In the genomic region with DNA sequence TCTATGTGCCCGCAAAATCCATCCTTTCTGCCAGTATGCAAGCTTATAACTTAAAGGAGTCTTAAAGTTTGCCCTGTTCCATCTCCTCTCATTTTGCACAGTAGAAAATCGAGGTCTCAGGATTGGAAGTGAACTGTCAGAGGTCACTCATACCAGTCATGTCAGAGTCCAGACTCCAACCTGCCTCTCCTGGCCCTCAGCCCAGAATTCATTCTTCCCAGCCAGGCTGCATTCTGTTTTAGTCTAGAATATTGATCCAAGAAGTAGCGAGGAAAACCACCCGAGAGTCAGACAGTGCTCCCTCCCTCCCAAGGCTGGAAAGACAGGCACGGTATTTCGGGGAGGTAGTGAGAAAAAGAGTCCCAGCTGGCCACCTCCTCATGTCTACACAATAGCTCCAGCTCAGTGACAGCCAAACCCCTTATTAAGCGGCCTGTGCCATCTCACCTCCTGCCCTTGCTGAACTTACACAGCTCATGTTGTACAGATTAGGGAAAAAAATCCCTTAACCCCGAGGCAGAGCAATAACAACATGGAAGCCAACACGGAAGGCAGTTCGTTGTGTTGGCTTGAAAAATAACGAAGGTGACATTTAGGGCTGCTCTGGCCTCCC, we compare ENCODE assay signal across 18 cellular contexts.
"Had no signal": no experiment of that assay in that cellular context is flagged by ENCODE, and none has a peak within 500 bp of the region (broad histone marks: within the 10 kb centered on the region; RNA-seq: fewer than 3 reads in every experiment).

No MANE protein-coding gene starts in this region.

- H3K4me3 ChIP-seq: breast epithelium, lower lobe of right lung, tibial artery, uterus had no signal

- H3K36me3 Mint-ChIP-seq: activated CD8-positive, alpha-beta memory T cell treated with anti-CD3 and anti-CD28 coated beads, Interleukin-2, amount 10 ng/mL, durations not matched to agents 7 days and 5 days; activated naive CD8-positive, alpha-beta T cell treated with anti-CD3 and anti-CD28 coated beads for 36 hours; mesothelial cell of epicardium; stimulated activated effector memory CD8-positive, alpha-beta T cell treated with anti-CD3 and anti-CD28 coated beads, Interleukin-12 subunit alpha, Interleukin-12 subunit beta, amount 100 ng/mL, for 72 hours had no signal

- DNase-seq: activated CD4-positive, alpha-beta T cell treated with anti-CD3 and anti-CD28 coated beads for 1 hour; activated CD4-positive, alpha-beta T cell treated with anti-CD3 and anti-CD28 coated beads, Interleukin-2, amount 50 U/mL, for 48 hours; activated CD8-positive, alpha-beta memory T cell treated with anti-CD3 and anti-CD28 coated beads, Interleukin-2, amount 10 ng/mL, durations not matched to agents 7 days and 5 days; activated gamma-delta T cell; activated naive CD8-positive, alpha-beta T cell treated with anti-CD3 and anti-CD28 coated beads for 36 hours; activated T-cell treated with anti-CD3 and anti-CD28 coated beads, Interleukin-2, amount 50 U/mL, for 4 hours; anterior cingulate cortex; cortex of kidney; effector CD8-positive, alpha-beta T cell; kidney; lower lobe of right lung; naive B cell; T1000; tibial artery; uterus had no signal

- H3K27ac Mint-ChIP-seq: activated CD8-positive, alpha-beta memory T cell treated with anti-CD3 and anti-CD28 coated beads, Interleukin-2, amount 10 ng/mL, durations not matched to agents 7 days and 5 days; activated naive CD8-positive, alpha-beta T cell treated with anti-CD3 and anti-CD28 coated beads for 36 hours; mesothelial cell of epicardium; stimulated activated effector memory CD8-positive, alpha-beta T cell treated with anti-CD3 and anti-CD28 coated beads, Interleukin-12 subunit alpha, Interleukin-12 subunit beta, amount 100 ng/mL, for 72 hours had no signal

- H3K9me3 ChIP-seq: breast epithelium, lower lobe of right lung, tibial artery, uterus had no signal

- H3K9me3 Mint-ChIP-seq: activated naive CD8-positive, alpha-beta T cell treated with anti-CD3 and anti-CD28 coated beads for 36 hours; activated T-cell treated with anti-CD3 and anti-CD28 coated beads, Interleukin-2, amount 50 U/mL, for 4 hours; stimulated activated effector memory CD8-positive, alpha-beta T cell treated with anti-CD3 and anti-CD28 coated beads, Interleukin-12 subunit alpha, Interleukin-12 subunit beta, amount 100 ng/mL, for 72 hours had no signal

- H3K27me3 Mint-ChIP-seq: activated CD8-positive, alpha-beta memory T cell treated with anti-CD3 and anti-CD28 coated beads, Interleukin-2, amount 10 ng/mL, durations not matched to agents 7 days and 5 days; activated naive CD8-positive, alpha-beta T cell treated with anti-CD3 and anti-CD28 coated beads for 36 hours; naive B cell had no signal

- H3K4me3 Mint-ChIP-seq: activated CD8-positive, alpha-beta memory T cell treated with anti-CD3 and anti-CD28 coated beads, Interleukin-2, amount 10 ng/mL, durations not matched to agents 7 days and 5 days; activated naive CD8-positive, alpha-beta T cell treated with anti-CD3 and anti-CD28 coated beads for 36 hours; activated T-cell treated with anti-CD3 and anti-CD28 coated beads, Interleukin-2, amount 50 U/mL, for 4 hours; mesothelial cell of epicardium; stimulated activated effector memory CD8-positive, alpha-beta T cell treated with anti-CD3 and anti-CD28 coated beads, Interleukin-12 subunit alpha, Interleukin-12 subunit beta, amount 100 ng/mL, for 72 hours had no signal

- H3K27ac ChIP-seq: breast epithelium, lower lobe of right lung, tibial artery, uterus had no signal

- H3K4me1 ChIP-seq: breast epithelium, lower lobe of right lung, uterus had no signal

- H3K27me3 ChIP-seq: breast epithelium, tibial artery, uterus had no signal

- H3K36me3 ChIP-seq: breast epithelium, lower lobe of right lung, tibial artery, uterus had no signal

- ATAC-seq: activated CD8-positive, alpha-beta memory T cell treated with anti-CD3 and anti-CD28 coated beads, Interleukin-2, amount 10 ng/mL, durations not matched to agents 7 days and 5 days; activated T-cell treated with anti-CD3 and anti-CD28 coated beads, Interleukin-2, amount 50 U/mL, for 4 hours; lower lobe of right lung; stimulated activated effector memory CD8-positive, alpha-beta T cell treated with anti-CD3 and anti-CD28 coated beads, Interleukin-12 subunit alpha, Interleukin-12 subunit beta, amount 100 ng/mL, for 72 hours had no signal

- H3K4me1 Mint-ChIP-seq: activated CD8-positive, alpha-beta memory T cell treated with anti-CD3 and anti-CD28 coated beads, Interleukin-2, amount 10 ng/mL, durations not matched to agents 7 days and 5 days; activated naive CD8-positive, alpha-beta T cell treated with anti-CD3 and anti-CD28 coated beads for 36 hours; naive B cell; stimulated activated effector memory CD8-positive, alpha-beta T cell treated with anti-CD3 and anti-CD28 coated beads, Interleukin-12 subunit alpha, Interleukin-12 subunit beta, amount 100 ng/mL, for 72 hours had no signal
